In the genomic region with DNA sequence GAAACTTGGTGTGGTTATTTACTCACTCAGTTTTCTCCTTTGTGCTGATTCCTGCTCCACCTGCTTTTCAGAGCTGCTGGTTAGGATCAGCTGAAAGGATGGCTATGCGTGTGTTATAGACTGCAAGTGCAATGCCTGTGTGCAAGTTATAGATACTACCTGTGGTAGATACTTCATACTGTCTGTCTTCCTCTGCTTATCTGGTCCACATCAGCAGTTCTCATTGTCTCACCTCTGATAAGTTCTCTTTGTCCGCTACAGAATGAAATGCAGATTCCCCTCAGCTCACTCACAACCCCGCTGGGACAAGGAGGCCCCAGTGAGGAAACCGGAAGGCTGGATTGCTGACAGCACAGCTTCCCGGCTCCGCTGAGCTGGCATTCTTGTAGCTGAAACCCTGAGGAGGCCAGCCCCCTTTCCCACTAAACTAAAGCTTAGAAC, we compare ENCODE assay signal across 9 cellular contexts. TPM values are rescaled to one million over a fixed set of nuclear protein-coding genes. Genes with fewer than 3 reads are reported as not detected.
DNase-seq lines count a peak whose midpoint lies in the region; ATAC-seq, FAIRE-seq and TF ChIP-seq lines count a peak whose summit lies in the region.
"Had no signal": no experiment of that assay in that cellular context is flagged by ENCODE, and none has a peak within 500 bp of the region (broad histone marks: within the 10 kb centered on the region; RNA-seq: fewer than 3 reads in every experiment).

No MANE protein-coding gene starts in this region.

- H2AFZ ChIP-seq in GM12878 (ENCODE audit: control insufficient read depth, low read depth, low read length), result peak overlapping the region; percentile 18

- no peak for TF ChIP-seq CTCF in GM12878 (IDR thresholded peaks at IDR 0.05 in 2 of 3, conservative IDR thresholded peaks at IDR 0.05 in 1 of 3; ENCODE audit: control insufficient read depth in 2 of 3, extremely low read depth in 1 of 3, insufficient read depth in 1 of 3, low read depth in 3 of 3, low read length in 3 of 3)

- SMC1A ChIA-PET in GM12878 (lab: Charles Lee; ENCODE audit: uncharacterized antibody, unreplicated experiment), result interaction anchor here (0.9 to 1.0 kb wide), 2 partner anchors 37 to 193 kb away, joined by 3 to 4 read pairs; no protein-coding TSS in a partner anchor

- H3K4me2 ChIP-seq in GM12878 (ENCODE audit: control insufficient read depth, insufficient read depth), result peak overlapping the region; percentile 50; the same call in 1 of the 2 replicates

- RAD21 ChIA-PET in GM12878 (lab: Charles Lee; ENCODE audit: unreplicated experiment), result interaction anchor here (0.8 kb wide), 1 partner anchor 12 kb away, joined by 3 read pairs; no protein-coding TSS in a partner anchor

- no peak for FAIRE-seq in GM12878 (lab: Jason Lieb, UNC)

- in situ Hi-C loops in GM12878 (cut with MboI), result no loop called here

- TF ChIP-seq RAD21 in GM12878 (IDR thresholded peaks at IDR 0.05; ENCODE audit: insufficient read depth, low read depth, low read length), result no peak

- H3K4me3 ChIP-seq in H7 (ENCODE audit: insufficient read depth, low read depth, low read length) (no peak overlapping the region), GM12878 (no peak overlapping the region), skin epidermis (no peak overlapping the region)

- POLR2A ChIA-PET in GM12878 (lab: Charles Lee), result no interaction called here

- no peak overlapping the region for H3K9ac ChIP-seq in GM12878 (ENCODE audit: control insufficient read depth, insufficient read depth, low read length)

- no peaks in the 10 kb centered on the region for H4K20me1 ChIP-seq in GM12878 (ENCODE audit: control insufficient read depth, insufficient read depth)

- no peak for TF ChIP-seq POLR2A in GM12878 (IDR thresholded peaks at IDR 0.05; ENCODE audit: low read depth, low read length)

- BruUV-seq in GM12878 (replicated peaks; lab: Mats Ljungman, UMichigan), result no TSS peak

- ATAC-seq in GM12878 (no peak), GM18519 (IDR thresholded peaks at IDR 0.05; ENCODE audit: low FRiP score, unreplicated experiment) (no peak), GM19351 (IDR thresholded peaks at IDR 0.05; ENCODE audit: unreplicated experiment) (no peak)

- H3K4me1 ChIP-seq in GM12878 (ENCODE audit: control insufficient read depth, insufficient read depth, low read length), result peaks cover 11% of the 10 kb centered on the region

- WGBS in GM12878 (ENCODE audit: insufficient coverage, insufficient replicate concordance, low lambda C conversion rate, missing lambda C conversion rate), result 46% methylated on average over 6 of the region's 6 CpGs

- DNase-seq in H7 (peak; percentile 73), GM12878 (ENCODE audit: low read depth, low spot score) (no peak), iPS DF 19.7 (ENCODE audit: low read depth, low spot score) (peak; percentile 28), kidney glomerular epithelial cell (lab: John Stamatoyannopoulos, UW) (no peak), HUDEP-2 (lab: John Stamatoyannopoulos, UW; ENCODE audit: unreplicated experiment in 76 of 76) (no peak)
- DNase-seq: activated effector memory CD4-positive, alpha-beta T cell treated with anti-CD3 and anti-CD28 coated beads, Interleukin-2, amount 50 U/mL, for 16 hours had no signal

- H3K27ac ChIP-seq in GM12878 (ENCODE audit: control insufficient read depth, insufficient read depth), result no peak overlapping the region
- H3K27ac ChIP-seq in skin epidermis, result peak overlapping the region in 13 of 21 experiments; percentile 19 to 75 (median 52)

- CTCF ChIA-PET in GM12878 (lab: Yijun Ruan, JAX), result interaction anchor here (0.8 to 1.0 kb wide), 3 partner anchors 21 to 201 kb away, joined by 3 read pairs; no protein-coding TSS in a partner anchor

- H3K27me3 ChIP-seq in H7 (ENCODE audit: control insufficient read depth, insufficient read depth, low read length) (no peaks in the 10 kb centered on the region), GM12878 (replicated peaks in 1 of 2; ENCODE audit: control insufficient read depth in 2 of 2, insufficient read depth in 2 of 2, low read length in 1 of 2) (peaks cover 0 to 3% of the 10 kb centered on the region in 2 experiments; a peak in 2 of 4 replicates)

- TF ChIP-seq EP300 in GM12878 (IDR thresholded peaks at IDR 0.05; ENCODE audit: borderline replicate concordance in 1 of 2, control insufficient read depth in 1 of 2, low read depth in 2 of 2, low read length in 2 of 2), result no peak

- no peaks in the 10 kb centered on the region for H3K79me2 ChIP-seq in GM12878 (ENCODE audit: control insufficient read depth, insufficient read depth, low read length)

- no peaks in the 10 kb centered on the region for H3K36me3 ChIP-seq in H7 (replicated peaks; ENCODE audit: control insufficient read depth, insufficient read depth, low read length)
- no peaks in the 10 kb centered on the region for H3K36me3 ChIP-seq in GM12878 (ENCODE audit: control insufficient read depth in 2 of 2, insufficient read depth in 2 of 2, low read length in 1 of 2)

- H3K9me3 ChIP-seq in GM12878 (replicated peaks; ENCODE audit: control insufficient read depth, insufficient read depth, low read length), result no peaks in the 10 kb centered on the region

- intact Hi-C loops in GM12878 (cut with micrococcal nuclease; ENCODE audit: unreplicated experiment), result no loop called here

TF ChIP-seq in GM12878, 131 proteins besides CTCF, POLR2A, EP300 and RAD21 (continues in another document):
- TF ChIP-seq BRCA1 (IDR thresholded peaks at IDR 0.05; ENCODE audit: low read depth, low read length) (no peak), SMARCA5 (IDR thresholded peaks at IDR 0.05) (no peak), PML (IDR thresholded peaks at IDR 0.05; ENCODE audit: low read length) (no peak), NFIC (IDR thresholded peaks at IDR 0.05; ENCODE audit: low read depth, low read length) (no peak), STAT1 (conservative IDR thresholded peaks at IDR 0.05) (no peak), POLR2AphosphoS5 (IDR thresholded peaks at IDR 0.05; ENCODE audit: low read length) (no peak)
- TF ChIP-seq, protein P1, sequence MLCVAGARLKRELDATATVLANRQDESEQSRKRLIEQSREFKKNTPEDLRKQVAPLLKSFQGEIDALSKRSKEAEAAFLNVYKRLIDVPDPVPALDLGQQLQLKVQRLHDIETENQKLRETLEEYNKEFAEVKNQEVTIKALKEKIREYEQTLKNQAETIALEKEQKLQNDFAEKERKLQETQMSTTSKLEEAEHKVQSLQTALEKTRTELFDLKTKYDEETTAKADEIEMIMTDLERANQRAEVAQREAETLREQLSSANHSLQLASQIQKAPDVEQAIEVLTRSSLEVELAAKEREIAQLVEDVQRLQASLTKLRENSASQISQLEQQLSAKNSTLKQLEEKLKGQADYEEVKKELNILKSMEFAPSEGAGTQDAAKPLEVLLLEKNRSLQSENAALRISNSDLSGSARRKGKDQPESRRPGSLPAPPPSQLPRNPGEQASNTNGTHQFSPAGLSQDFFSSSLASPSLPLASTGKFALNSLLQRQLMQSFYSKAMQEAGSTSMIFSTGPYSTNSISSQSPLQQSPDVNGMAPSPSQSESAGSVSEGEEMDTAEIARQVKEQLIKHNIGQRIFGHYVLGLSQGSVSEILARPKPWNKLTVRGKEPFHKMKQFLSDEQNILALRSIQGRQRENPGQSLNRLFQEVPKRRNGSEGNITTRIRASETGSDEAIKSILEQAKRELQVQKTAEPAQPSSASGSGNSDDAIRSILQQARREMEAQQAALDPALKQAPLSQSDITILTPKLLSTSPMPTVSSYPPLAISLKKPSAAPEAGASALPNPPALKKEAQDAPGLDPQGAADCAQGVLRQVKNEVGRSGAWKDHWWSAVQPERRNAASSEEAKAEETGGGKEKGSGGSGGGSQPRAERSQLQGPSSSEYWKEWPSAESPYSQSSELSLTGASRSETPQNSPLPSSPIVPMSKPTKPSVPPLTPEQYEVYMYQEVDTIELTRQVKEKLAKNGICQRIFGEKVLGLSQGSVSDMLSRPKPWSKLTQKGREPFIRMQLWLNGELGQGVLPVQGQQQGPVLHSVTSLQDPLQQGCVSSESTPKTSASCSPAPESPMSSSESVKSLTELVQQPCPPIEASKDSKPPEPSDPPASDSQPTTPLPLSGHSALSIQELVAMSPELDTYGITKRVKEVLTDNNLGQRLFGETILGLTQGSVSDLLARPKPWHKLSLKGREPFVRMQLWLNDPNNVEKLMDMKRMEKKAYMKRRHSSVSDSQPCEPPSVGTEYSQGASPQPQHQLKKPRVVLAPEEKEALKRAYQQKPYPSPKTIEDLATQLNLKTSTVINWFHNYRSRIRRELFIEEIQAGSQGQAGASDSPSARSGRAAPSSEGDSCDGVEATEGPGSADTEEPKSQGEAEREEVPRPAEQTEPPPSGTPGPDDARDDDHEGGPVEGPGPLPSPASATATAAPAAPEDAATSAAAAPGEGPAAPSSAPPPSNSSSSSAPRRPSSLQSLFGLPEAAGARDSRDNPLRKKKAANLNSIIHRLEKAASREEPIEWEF (IDR thresholded peaks at IDR 0.05; ENCODE audit: insufficient replicate concordance, low read depth, low read length), result no peak

RNA-seq across cellular contexts. Expression of a gene that starts 37.5 kb away (rescaled TPM):
- 0.11 and 0.55 TPM in 2 replicates for total RNA-seq in H7 (2014; rRNA removed; shearing (Covaris generic))
- not detected in 2 replicates for total RNA-seq in GM12878 (2013; cell fraction: nucleolus; rRNA removed)
- total RNA-seq in GM12878 (2014; rRNA removed) (0.05 TPM in 1 of 2 replicates, not detected in the other), GM12878 (2014; rRNA removed; fragmentation: Illumina TruSeq; extraction: Trizol) (not detected in 2 replicates), GM12878 (2021) (0.13 and 0.15 TPM in 2 replicates)
- polyA plus RNA-seq in GM12878 (2011; ENCODE audit: low read depth), result not detected
- polyA plus RNA-seq in GM12878 (2011; rRNA removed) (not detected in 2 replicates), GM12878 (2014; fragmentation: Illumina TruSeq; extraction: Trizol) (not detected in 2 replicates), GM12878 (2014; fragmentation: Nextera tagmentation; extraction: Ambion mirVana) (not detected), GM12878 (2014; rRNA removed) (not detected in 2 replicates), GM12878 (2016; fragmentation: Nextera tagmentation; extraction: Ambion mirVana) (not detected)
- polyA plus RNA-seq in GM12878 (2011; cell fraction: cytosol; rRNA removed), result not detected in 2 replicates
- polyA plus RNA-seq in GM12878 (2011; cell fraction: nucleus; rRNA removed), result not detected in 2 replicates
- polyA plus RNA-seq in GM12878 (2012), result not detected in 2 replicates
- not detected in 2 replicates for polyA minus RNA-seq in GM12878 (2011; rRNA and poly(A)+ RNA removed)
- not detected in 2 replicates for polyA minus RNA-seq in GM12878 (2011; cell fraction: cytosol; rRNA and poly(A)+ RNA removed)
- polyA minus RNA-seq in GM12878 (2011; cell fraction: nucleus; rRNA and poly(A)+ RNA removed), result not detected in 2 replicates

Comparison
In these comparisons a context has a peak if more than half of its experiments do, and no peak if none do; other contexts are left out.
1. DNase-seq: peak in H7 (single experiment) and iPS DF 19.7 (single experiment); none in GM12878 (single experiment), kidney glomerular epithelial cell (single experiment) and HUDEP-2 (0 of 76).